ENCODE assay signal across 17 cellular contexts in genomic region chr6:161437851-161438250, GRCh38.
"Had no signal": no experiment of that assay in that cellular context is flagged by ENCODE, and none has a peak within 500 bp of the region (broad histone marks: within the 10 kb centered on the region; RNA-seq: fewer than 3 reads in every experiment).

No MANE protein-coding gene starts in this region.

- H3K27ac ChIP-seq: epithelial cell of prostate, lower lobe of right lung, thoracic aorta, upper lobe of right lung had no signal

- DNase-seq: activated CD4-positive, alpha-beta memory T cell treated with anti-CD3 and anti-CD28 coated beads for 36 hours; activated CD4-positive, alpha-beta T cell treated with anti-CD3 and anti-CD28 coated beads for 48 hours; activated effector memory CD4-positive, alpha-beta T cell treated with anti-CD3 and anti-CD28 coated beads, Interleukin-2, amount 50 U/mL, for 16 hours; activated naive CD4-positive, alpha-beta T cell treated with anti-CD3 and anti-CD28 coated beads, Interleukin-2, amount 10 ng/mL, durations not matched to agents 7 days and 5 days; cerebellar nuclear complex; cortex of kidney; endodermal cell; lower lobe of right lung; mesendoderm; naive B cell; sigmoid colon; stimulated activated CD4-positive, alpha-beta T cell treated with anti-CD3 and anti-CD28 coated beads, Interleukin-4, amount 100 ng/mL, for 1 hour; stimulated activated naive CD4-positive, alpha-beta T cell; T-helper 17 cell; upper lobe of right lung had no signal

- H3K9me3 ChIP-seq: lower lobe of right lung, sigmoid colon, thoracic aorta, upper lobe of right lung had no signal

- H3K27me3 ChIP-seq: sigmoid colon, upper lobe of right lung had no signal

- H3K4me1 ChIP-seq: lower lobe of right lung, upper lobe of right lung had no signal

- ATAC-seq: lower lobe of right lung, T-helper 17 cell, upper lobe of right lung had no signal

- H3K36me3 ChIP-seq: lower lobe of right lung, sigmoid colon, thoracic aorta, upper lobe of right lung had no signal

- H3K4me3 ChIP-seq: lower lobe of right lung, sigmoid colon, thoracic aorta, upper lobe of right lung had no signal
